In genomic region chr1:109161836-109162606, GRCh38 we compare ENCODE assay signal across 8 cellular contexts. TPM values are rescaled to one million over a fixed set of nuclear protein-coding genes. Genes with fewer than 3 reads are reported as not detected.
A peak's percentile ranks its signal among the peaks of the same experiment; 100 is the strongest.
DNase-seq lines count a peak whose midpoint lies in the region; ATAC-seq and TF ChIP-seq lines count a peak whose summit lies in the region.

No MANE protein-coding gene starts in this region.

- H3K36me3 Mint-ChIP-seq in WTC11 = no peaks in the 10 kb centered on the region

- TF ChIP-seq CTCF in WTC11 (IDR thresholded peaks at IDR 0.05) (no peak), foreskin keratinocyte (conservative IDR thresholded peaks at IDR 0.05) (no peak)

- H3K27ac Mint-ChIP-seq in WTC11 = no peak overlapping the region

- POLR2A ChIA-PET in WTC11 (lab: Charles Lee) = no interaction called here

- no peaks in the 10 kb centered on the region for H3K27me3 Mint-ChIP-seq in WTC11 (ENCODE audit: low read depth)

- peaks cover 10% of the 10 kb centered on the region for H3K4me1 ChIP-seq in foreskin keratinocyte

- H3K4me1 Mint-ChIP-seq in WTC11 = peaks cover 7% of the 10 kb centered on the region

- CTCF ChIA-PET in WTC11 (lab: Charles Lee) = interaction anchor here (0.9 to 2.5 kb wide), 5 partner anchors 29 to 77 kb away, joined by 3 to 12 read pairs (median 5); a partner anchor contains a TSS

- H3K4me3 Mint-ChIP-seq in WTC11 = no peak overlapping the region

- peak; percentile 72 for DNase-seq in AG08396 (ENCODE audit: low spot score)
- no peak for DNase-seq in WTC11 (ENCODE audit: low spot score)
- DNase-seq in foreskin keratinocyte = peak; percentile 74 to 86
- DNase-seq in renal cortical epithelial cell (ENCODE audit: low read depth) = peak; percentile 87
- no peak for DNase-seq in NCI-H524 (lab: John Stamatoyannopoulos, UW)
- DNase-seq in DMS79 treated with DMSO at 0.1 percent for 48 hours (lab: John Stamatoyannopoulos, UW) = no peak

- H3K27ac ChIP-seq in foreskin keratinocyte = no peak overlapping the region

- peak; percentile 64 for ATAC-seq in GM18907 (IDR thresholded peaks at IDR 0.05; ENCODE audit: unreplicated experiment)
- ATAC-seq in HG03521 (IDR thresholded peaks at IDR 0.05; ENCODE audit: unreplicated experiment) = peak; percentile 49
- ATAC-seq in WTC11 = peak; percentile 87
- ATAC-seq in foreskin keratinocyte = peak; percentile 70

- no peaks in the 10 kb centered on the region for H3K9me3 Mint-ChIP-seq in WTC11

- H3K27me3 ChIP-seq in foreskin keratinocyte = no peaks in the 10 kb centered on the region

TF ChIP-seq in WTC11, 78 proteins besides CTCF, POLR2A, EP300 and RAD21:
- TF ChIP-seq ATF3 (CRISPR knock-in tag; conservative IDR thresholded peaks at IDR 0.05) = no peak
- no peak for TF ChIP-seq NFYB (CRISPR knock-in tag; conservative IDR thresholded peaks at IDR 0.05; ENCODE audit: low read depth)
- TF ChIP-seq ETV6 (CRISPR knock-in tag; IDR thresholded peaks at IDR 0.05) = no peak
- TF ChIP-seq ATF1 (CRISPR knock-in tag; IDR thresholded peaks at IDR 0.05) = no peak
- TF ChIP-seq GABPB1 (CRISPR knock-in tag; IDR thresholded peaks at IDR 0.05) = no peak
- TF ChIP-seq ZNF121 (CRISPR knock-in tag; IDR thresholded peaks at IDR 0.05) = peak; percentile 61; the same call in 1 of the 2 replicates

RNA-seq across cellular contexts. Expression of gene ELAPOR1, which starts 48.1 kb away (rescaled TPM):
- total RNA-seq in WTC11 (2021) (1.1 to 1.5 TPM (median 1.3 TPM) in 3 replicates), foreskin keratinocyte (0.18 and 0.75 TPM in 2 replicates), renal cortical epithelial cell (0.17 and 0.99 TPM in 2 replicates)
- 0.31 and 0.32 TPM in 2 replicates for polyA plus RNA-seq in foreskin keratinocyte

RNA-seq across cellular contexts. Expression of gene SARS1, which starts 51.7 kb away (rescaled TPM):
- total RNA-seq in WTC11 (2021) = 126 to 149 TPM (median 129 TPM) in 3 replicates
- total RNA-seq in foreskin keratinocyte = 225 and 279 TPM in 2 replicates
- 189 and 238 TPM in 2 replicates for polyA plus RNA-seq in foreskin keratinocyte
- 223 and 265 TPM in 2 replicates for total RNA-seq in renal cortical epithelial cell

Comparison
In these comparisons a context has a peak if more than half of its experiments do, and no peak if none do; other contexts are left out.
1. DNase-seq: peak in AG08396 (single experiment), foreskin keratinocyte (2 of 2) and renal cortical epithelial cell (single experiment); none in WTC11 (single experiment), NCI-H524 (0 of 2) and DMS79 treated with DMSO at 0.1 percent for 48 hours (single experiment).
2. Peak in every context shown above with its lines, with median percentiles within 50 percentile points of each other: ATAC-seq.